6 cellular contexts compared by ENCODE assay signal in genomic region chr21:40258456-40258855, GRCh38.
DNase-seq lines count a peak whose midpoint lies in the region; ATAC-seq and TF ChIP-seq lines count a peak whose summit lies in the region.
"Not testable (repeated sequence)": the region's sequence is repeated elsewhere in the genome, so short reads cannot be mapped to it uniquely, and the experiment has no call there.

No MANE protein-coding gene starts in this region.

- intact Hi-C loops in MCF 10A (cut with micrococcal nuclease); mammary epithelial cell (cut with micrococcal nuclease); esophagus squamous epithelium (cut with DNase I): not testable (repeated sequence)

- not testable (repeated sequence) for H3K4me3 Mint-ChIP-seq in MCF 10A (ENCODE audit: unreplicated experiment); nephron

- DNase-seq in RWPE2 (ENCODE audit: low spot score); esophagus squamous epithelium (lab: John Stamatoyannopoulos, UW): not testable (repeated sequence)
- peak; percentile 0 for DNase-seq in MCF 10A (ENCODE audit: unreplicated experiment)
- peak; percentile 62 for DNase-seq in mammary epithelial cell
- DNase-seq in epithelial cell of esophagus (ENCODE audit: low read depth) = peak; percentile 82

- H3K4me2 ChIP-seq in mammary epithelial cell (ENCODE audit: insufficient read depth, low read depth, low read length) = peak overlapping the region; percentile 61

- CTCF ChIA-PET in MCF 10A (lab: Yijun Ruan, JAX) = interaction anchor here (0.6 to 1.1 kb wide), 2 partner anchors 10 to 23 kb away, joined by 3 to 4 read pairs; no protein-coding TSS in a partner anchor
- CTCF ChIA-PET in mammary epithelial cell (lab: Charles Lee; ENCODE audit: low non-redundant PET) = not testable (repeated sequence)

- dilution Hi-C loops in mammary epithelial cell (cut with HindIII; ENCODE audit: low sequenced_read_pairs) = not testable (repeated sequence)

- not testable (repeated sequence) for H3K9ac ChIP-seq in mammary epithelial cell (ENCODE audit: insufficient read depth, low read length)

- H3K27ac Mint-ChIP-seq in MCF 10A (ENCODE audit: low read depth, unreplicated experiment) (peak overlapping the region; percentile 40), nephron (peak overlapping the region in 2 of 3 experiments; percentile 35 to 61)

- H3K4me1 Mint-ChIP-seq in MCF 10A (ENCODE audit: insufficient read depth, unreplicated experiment) (peaks cover 23% of the 10 kb centered on the region), nephron (peaks cover 42% of the 10 kb centered on the region)

- H4K20me1 ChIP-seq in mammary epithelial cell (ENCODE audit: insufficient read depth, low read length) = not testable (repeated sequence)

- not testable (repeated sequence) for H3K36me3 ChIP-seq in RWPE2 (ENCODE audit: low read depth); mammary epithelial cell (ENCODE audit: insufficient read depth, low read length); esophagus squamous epithelium

- not testable (repeated sequence) for BruUV-seq in MCF 10A (replicated peaks; lab: Mats Ljungman, UMichigan); mammary epithelial cell (replicated peaks; lab: Mats Ljungman, UMichigan)

- ATAC-seq in RWPE2 (ENCODE audit: low read depth) = not testable (repeated sequence)

- WGBS in mammary epithelial cell (ENCODE audit: low coverage, missing lambda C conversion rate) = 5% methylated on average over 3 of the region's 3 CpGs
- WGBS in esophagus squamous epithelium, 2 donors = 38 to 45% methylated on average over 3 of the region's 3 CpGs

- H3K27ac ChIP-seq in RWPE2 (ENCODE audit: poor library complexity, severe bottlenecking) (peak overlapping the region; percentile 35), mammary epithelial cell (ENCODE audit: insufficient read depth, low read depth, low read length) (peak overlapping the region; percentile 27), esophagus squamous epithelium (peak overlapping the region in 3 of 4 donors; percentile 32 to 64 (median 61))

- not testable (repeated sequence) for H3K27me3 ChIP-seq in RWPE2 (ENCODE audit: insufficient read depth, poor library complexity, severe bottlenecking); mammary epithelial cell (ENCODE audit: insufficient read depth, low read length); esophagus squamous epithelium

- in situ Hi-C loops in mammary epithelial cell (cut with MboI; ENCODE audit: low sequenced_read_pairs in 2 of 2) = not testable (repeated sequence)

- peak overlapping the region; percentile 82 for H2AFZ ChIP-seq in mammary epithelial cell (ENCODE audit: low read depth, low read length)

- H3K4me1 ChIP-seq in RWPE2 (ENCODE audit: insufficient read depth, poor library complexity, severe bottlenecking) (peaks cover 24% of the 10 kb centered on the region), mammary epithelial cell (ENCODE audit: insufficient read depth, low read length) (peaks cover 51% of the 10 kb centered on the region), esophagus squamous epithelium (peaks cover 0 to 42% (median 8%) of the 10 kb centered on the region in 3 donors)

- H3K9me3 ChIP-seq in RWPE2 (ENCODE audit: severe bottlenecking); mammary epithelial cell (replicated peaks; ENCODE audit: insufficient read depth, low read length); esophagus squamous epithelium: not testable (repeated sequence)

- H3K79me2 ChIP-seq in mammary epithelial cell (ENCODE audit: insufficient read depth, low read length) = not testable (repeated sequence)

- TF ChIP-seq CTCF in RWPE2 (IDR thresholded peaks at IDR 0.05; ENCODE audit: poor library complexity, severe bottlenecking); MCF 10A (IDR thresholded peaks at IDR 0.05; ENCODE audit: unreplicated experiment); mammary epithelial cell (conservative IDR thresholded peaks at IDR 0.05 in 1 of 2, IDR thresholded peaks at IDR 0.05 in 1 of 2; ENCODE audit: extremely low read depth in 1 of 2, insufficient read depth in 1 of 2, low read depth in 1 of 2, low read length in 2 of 2); epithelial cell of esophagus (IDR thresholded peaks at IDR 0.05; ENCODE audit: insufficient read depth, low read depth, low read length, missing control alignments); esophagus squamous epithelium (IDR thresholded peaks at IDR 0.05); nephron (IDR thresholded peaks at IDR 0.05; ENCODE audit: unreplicated experiment in 3 of 3): not testable (repeated sequence)

- H3K36me3 Mint-ChIP-seq in MCF 10A (ENCODE audit: insufficient read depth, unreplicated experiment); nephron (ENCODE audit: low read depth): not testable (repeated sequence)

- not testable (repeated sequence) for H3K4me3 ChIP-seq in RWPE2 (ENCODE audit: severe bottlenecking); mammary epithelial cell (replicated peaks in 1 of 3; ENCODE audit: insufficient read depth in 1 of 3, low read depth in 2 of 3, low read length in 3 of 3); epithelial cell of esophagus (ENCODE audit: low read length); esophagus squamous epithelium

- POLR2A ChIA-PET in MCF 10A (lab: Yijun Ruan, JAX) = not testable (repeated sequence)

- TF ChIP-seq POLR2A in esophagus squamous epithelium (IDR thresholded peaks at IDR 0.05) = not testable (repeated sequence)

- not testable (repeated sequence) for H3K27me3 Mint-ChIP-seq in MCF 10A (ENCODE audit: insufficient read depth, unreplicated experiment); nephron (ENCODE audit: low read depth)

- H3K9me3 Mint-ChIP-seq in MCF 10A (ENCODE audit: unreplicated experiment); nephron: not testable (repeated sequence)
